ENCODE assay signal across 10 cellular contexts in genomic region chr10:72068901-72069446, GRCh38. TPM values are rescaled to one million over a fixed set of nuclear protein-coding genes. Genes with fewer than 3 reads are reported as not detected.
DNase-seq lines count a peak whose midpoint lies in the region; ATAC-seq, FAIRE-seq and TF ChIP-seq lines count a peak whose summit lies in the region.
"Had no signal": no experiment of that assay in that cellular context is flagged by ENCODE, and none has a peak within 500 bp of the region (broad histone marks: within the 10 kb centered on the region; RNA-seq: fewer than 3 reads in every experiment).

No MANE protein-coding gene starts in this region.

- H3K79me2 ChIP-seq in Loucy (ENCODE audit: insufficient read depth, low read length): peaks cover 35% of the 10 kb centered on the region

- no peak overlapping the region for H2AFZ ChIP-seq in Loucy (ENCODE audit: low read length)

- H3K36me3 ChIP-seq in Loucy (ENCODE audit: insufficient read depth, low read length): peaks cover 14% of the 10 kb centered on the region; the same call in 1 of the 2 replicates

- TF ChIP-seq CTCF in Loucy (conservative IDR thresholded peaks at IDR 0.05; ENCODE audit: low read length) (no peak), nephron (IDR thresholded peaks at IDR 0.05; ENCODE audit: unreplicated experiment in 3 of 3) (no peak), D721Med (IDR thresholded peaks at IDR 0.05; ENCODE audit: insufficient read depth, missing control alignments) (no peak)

- H3K4me3 ChIP-seq in Loucy (ENCODE audit: low read length, poor library complexity, severe bottlenecking): peak overlapping the region; percentile 82

- peaks cover 3% of the 10 kb centered on the region for H4K20me1 ChIP-seq in Loucy (ENCODE audit: insufficient read depth, low read length, poor library complexity, severe bottlenecking)

- DNase-seq in Daoy (ENCODE audit: low read depth) (peak; percentile 23), astrocyte of the hippocampus (ENCODE audit: low read depth, low spot score) (peak; percentile 63), AML-193 (lab: John Stamatoyannopoulos, UW) (no peak), D721Med (ENCODE audit: insufficient read length, low spot score) (no peak)
- DNase-seq: effector CD8-positive, alpha-beta T cell; NCI-H2029 treated with DMSO at 0.1 percent for 48 hours had no signal

- no peaks in the 10 kb centered on the region for H3K27me3 ChIP-seq in Loucy (ENCODE audit: insufficient read depth, low read length, poor library complexity, severe bottlenecking)

- no peaks in the 10 kb centered on the region for H3K9me3 Mint-ChIP-seq in nephron

- peaks cover 38% of the 10 kb centered on the region for H3K4me1 Mint-ChIP-seq in nephron

- H3K27ac Mint-ChIP-seq in nephron: peak overlapping the region; percentile 48 to 89 (median 73)

- H3K9ac ChIP-seq in Loucy (ENCODE audit: low read depth, low read length, poor library complexity, severe bottlenecking): peak overlapping the region; percentile 87

- H3K4me1 ChIP-seq in Loucy (ENCODE audit: insufficient read depth, low read length, poor library complexity, severe bottlenecking): peaks cover 51% of the 10 kb centered on the region

- peaks cover 4% of the 10 kb centered on the region for H3K36me3 Mint-ChIP-seq in nephron (ENCODE audit: low read depth)

- H3K9me2 ChIP-seq in Loucy (replicated peaks; ENCODE audit: low read depth, low read length): no peaks in the 10 kb centered on the region

- no peak overlapping the region for H3K4me3 Mint-ChIP-seq in nephron

- no peaks in the 10 kb centered on the region for H3F3A ChIP-seq in Loucy (ENCODE audit: low read depth)

- no peak for ATAC-seq in GM19023 (IDR thresholded peaks at IDR 0.05; ENCODE audit: unreplicated experiment)
- no peak for ATAC-seq in GM21723 (IDR thresholded peaks at IDR 0.05; ENCODE audit: unreplicated experiment)

- FAIRE-seq in D721Med (lab: Jason Lieb, UNC): no peak

- H3K27me3 Mint-ChIP-seq in nephron (ENCODE audit: low read depth): peaks cover 11% of the 10 kb centered on the region

- peak overlapping the region; percentile 90 for H3K4me2 ChIP-seq in Loucy (ENCODE audit: low read depth, low read length, poor library complexity, severe bottlenecking)

- no peaks in the 10 kb centered on the region for H3K9me3 ChIP-seq in Loucy (ENCODE audit: insufficient read depth, low read depth, low read length)

RNA-seq across cellular contexts. Expression of gene SPOCK2, which starts 19.4 kb away (rescaled TPM):
- total RNA-seq in Daoy (2014; rRNA removed; shearing (Covaris generic)): 0.29 TPM in 1 of 2 replicates, not detected in the other

Comparison
In these comparisons a context has a peak if more than half of its experiments do, and no peak if none do; other contexts are left out.
1. DNase-seq: peak in Daoy (single experiment) and astrocyte of the hippocampus (single experiment); none in AML-193 (0 of 2) and D721Med (single experiment).